ENCODE assay signal across 1 cellular context in the genomic region with DNA sequence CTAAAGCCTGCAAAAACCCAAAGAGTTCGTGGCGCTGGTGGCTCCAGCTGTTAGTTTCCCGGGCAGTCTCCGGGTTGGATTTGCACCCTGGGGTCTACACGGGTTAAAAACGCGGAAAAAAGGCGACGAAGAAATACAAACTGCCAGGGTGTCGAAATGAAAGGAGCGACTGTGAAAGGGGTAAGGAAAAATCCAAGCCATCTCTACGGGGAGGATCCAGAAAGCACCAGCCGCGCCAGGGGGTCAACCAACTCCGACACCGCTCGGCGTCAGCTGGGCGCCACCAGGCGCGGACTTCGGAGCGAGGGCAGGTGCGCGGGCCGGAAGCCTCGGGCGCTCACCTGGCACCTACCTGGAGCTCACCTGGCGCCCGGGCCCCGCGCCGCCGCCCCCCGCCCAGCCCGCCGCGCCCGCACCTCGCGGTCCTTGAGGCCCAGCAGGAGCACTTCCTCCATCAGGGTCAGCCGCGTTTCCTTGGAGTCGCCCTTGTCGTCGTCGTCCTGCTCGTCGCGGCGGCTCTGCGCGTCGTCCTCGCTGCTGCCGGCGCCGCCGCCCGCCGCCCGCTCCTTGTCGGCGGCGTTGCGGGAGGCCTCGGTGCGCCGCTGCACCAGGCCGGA.
TF ChIP-seq lines count a peak whose summit lies in the region.

No MANE protein-coding gene starts in this region.

TF ChIP-seq in IMR-90, 13 proteins besides CTCF, POLR2A, EP300 and RAD21:
- TF ChIP-seq, protein P1, sequence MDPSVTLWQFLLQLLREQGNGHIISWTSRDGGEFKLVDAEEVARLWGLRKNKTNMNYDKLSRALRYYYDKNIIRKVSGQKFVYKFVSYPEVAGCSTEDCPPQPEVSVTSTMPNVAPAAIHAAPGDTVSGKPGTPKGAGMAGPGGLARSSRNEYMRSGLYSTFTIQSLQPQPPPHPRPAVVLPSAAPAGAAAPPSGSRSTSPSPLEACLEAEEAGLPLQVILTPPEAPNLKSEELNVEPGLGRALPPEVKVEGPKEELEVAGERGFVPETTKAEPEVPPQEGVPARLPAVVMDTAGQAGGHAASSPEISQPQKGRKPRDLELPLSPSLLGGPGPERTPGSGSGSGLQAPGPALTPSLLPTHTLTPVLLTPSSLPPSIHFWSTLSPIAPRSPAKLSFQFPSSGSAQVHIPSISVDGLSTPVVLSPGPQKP (IDR thresholded peaks at IDR 0.05; ENCODE audit: borderline replicate concordance, low read depth, low read length), result no peak
- TF ChIP-seq CEBPB (IDR thresholded peaks at IDR 0.05; ENCODE audit: low read depth, low read length), result no peak
- no peak for TF ChIP-seq MAFK (IDR thresholded peaks at IDR 0.05; ENCODE audit: low read depth, low read length)
- TF ChIP-seq FOS (IDR thresholded peaks at IDR 0.05; ENCODE audit: low read depth, low read length), result no peak
- TF ChIP-seq BHLHE40 (IDR thresholded peaks at IDR 0.05; ENCODE audit: low read depth, low read length), result no peak
- TF ChIP-seq, protein P2, sequence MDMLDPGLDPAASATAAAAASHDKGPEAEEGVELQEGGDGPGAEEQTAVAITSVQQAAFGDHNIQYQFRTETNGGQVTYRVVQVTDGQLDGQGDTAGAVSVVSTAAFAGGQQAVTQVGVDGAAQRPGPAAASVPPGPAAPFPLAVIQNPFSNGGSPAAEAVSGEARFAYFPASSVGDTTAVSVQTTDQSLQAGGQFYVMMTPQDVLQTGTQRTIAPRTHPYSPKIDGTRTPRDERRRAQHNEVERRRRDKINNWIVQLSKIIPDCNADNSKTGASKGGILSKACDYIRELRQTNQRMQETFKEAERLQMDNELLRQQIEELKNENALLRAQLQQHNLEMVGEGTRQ (IDR thresholded peaks at IDR 0.05; ENCODE audit: low read depth, low read length), result no peak
- no peak for TF ChIP-seq RFX5 (IDR thresholded peaks at IDR 0.05; ENCODE audit: low read depth, low read length)
- no peak for TF ChIP-seq NFE2L2 (IDR thresholded peaks at IDR 0.05; ENCODE audit: low read depth, low read length)
- no peak for TF ChIP-seq CHD1 (IDR thresholded peaks at IDR 0.05; ENCODE audit: low read depth, low read length)
- TF ChIP-seq MXI1 (IDR thresholded peaks at IDR 0.05; ENCODE audit: borderline replicate concordance, low read depth, low read length), result no peak
- TF ChIP-seq RCOR1 (IDR thresholded peaks at IDR 0.05; ENCODE audit: insufficient replicate concordance, low read length), result no peak
TF ChIP-seq in IMR-90: peak in this region for 0.
